Comparison of ENCODE assay signal across 8 cellular contexts in the genomic region with DNA sequence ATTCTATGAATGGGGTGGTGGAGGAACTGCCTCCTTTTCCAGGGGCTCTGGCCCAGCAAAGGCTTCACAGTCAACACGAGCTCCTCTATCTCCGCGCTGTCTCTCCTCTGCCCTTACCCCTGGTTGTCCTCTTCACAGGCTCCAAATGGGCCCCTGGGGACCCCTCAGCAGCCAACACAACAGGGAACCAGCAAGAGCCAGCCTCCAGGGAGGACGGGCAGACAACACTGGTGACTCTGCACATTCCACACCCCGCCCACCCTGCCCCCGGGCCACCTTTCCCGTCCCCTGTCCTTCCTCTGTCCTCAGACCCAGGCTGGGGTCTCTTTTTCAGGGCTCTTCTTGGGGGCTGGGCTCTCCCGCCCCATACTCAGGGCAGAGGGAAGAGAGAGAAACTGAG. TPM values are rescaled to one million over a fixed set of nuclear protein-coding genes. Genes with fewer than 3 reads are reported as not detected.
DNase-seq lines count a peak whose midpoint lies in the region; ATAC-seq and TF ChIP-seq lines count a peak whose summit lies in the region.

No MANE protein-coding gene starts in this region.

- no peaks in the 10 kb centered on the region for H3K27me3 Mint-ChIP-seq in mesothelial cell of epicardium (ENCODE audit: low read depth)

- no peak for TF ChIP-seq CTCF in BE2C (IDR thresholded peaks at IDR 0.05; ENCODE audit: low read depth, low read length)
- TF ChIP-seq CTCF in brain microvascular endothelial cell (IDR thresholded peaks at IDR 0.05; ENCODE audit: low read depth, low read length, missing control alignments) = no peak
- no peak for TF ChIP-seq CTCF in mesothelial cell of epicardium (IDR thresholded peaks at IDR 0.05; ENCODE audit: unreplicated experiment)
- no peak for TF ChIP-seq CTCF in thyroid gland (IDR thresholded peaks at IDR 0.05)

- no peak for ATAC-seq in GM21360 (IDR thresholded peaks at IDR 0.05; ENCODE audit: unreplicated experiment)

- H3K4me3 ChIP-seq in BE2C (ENCODE audit: low read depth, low read length) (peak overlapping the region; percentile 61), HUES6 (ENCODE audit: low read depth, low read length) (peak overlapping the region; percentile 37; the same call in 1 of the 2 replicates), brain microvascular endothelial cell (ENCODE audit: low read depth, low read length) (peak overlapping the region; percentile 29), thyroid gland (replicated peaks in 1 of 3) (peak overlapping the region in 1 of 3 donors; percentile 17)

- H3K4me3 Mint-ChIP-seq in mesothelial cell of epicardium = peak overlapping the region; percentile 53

- no peaks in the 10 kb centered on the region for H3K36me3 ChIP-seq in BE2C
- no peaks in the 10 kb centered on the region for H3K36me3 ChIP-seq in HUES6 (ENCODE audit: control insufficient read depth, insufficient read depth, low read length)
- H3K36me3 ChIP-seq in brain microvascular endothelial cell (replicated peaks) = no peaks in the 10 kb centered on the region
- no peaks in the 10 kb centered on the region for H3K36me3 ChIP-seq in thyroid gland

- no peaks in the 10 kb centered on the region for H3K9me3 ChIP-seq in BE2C
- no peaks in the 10 kb centered on the region for H3K9me3 ChIP-seq in HUES6 (ENCODE audit: control insufficient read depth, insufficient read depth, low read depth, low read length)
- H3K9me3 ChIP-seq in thyroid gland = no peaks in the 10 kb centered on the region

- intact Hi-C loops in thyroid gland (cut with DNase I) (loop anchor here (2.0 kb wide), 1 partner anchor 65 kb away; no protein-coding TSS in a partner anchor), head of caudate nucleus (cut with DNase I) (loop anchor here (2.0 kb wide), 1 partner anchor 65 kb away; no protein-coding TSS in a partner anchor)

- no peaks in the 10 kb centered on the region for H3K9me3 Mint-ChIP-seq in mesothelial cell of epicardium

- H3K27ac ChIP-seq in HUES6 (ENCODE audit: low read depth, low read length) = peak overlapping the region; percentile 39; the same call in 1 of the 2 replicates
- no peak overlapping the region for H3K27ac ChIP-seq in brain microvascular endothelial cell
- no peak overlapping the region for H3K27ac ChIP-seq in thyroid gland

- in situ Hi-C loops in brain microvascular endothelial cell (cut with HindIII; ENCODE audit: low pct_ligation_motif_present, low sequenced_read_pairs) = no loop called here

- H3K27ac Mint-ChIP-seq in mesothelial cell of epicardium = peak overlapping the region; percentile 87

- H3K27me3 ChIP-seq in BE2C = no peaks in the 10 kb centered on the region
- H3K27me3 ChIP-seq in HUES6 (ENCODE audit: control insufficient read depth, insufficient read depth, low read length) = no peaks in the 10 kb centered on the region
- no peaks in the 10 kb centered on the region for H3K27me3 ChIP-seq in brain microvascular endothelial cell (replicated peaks)
- no peaks in the 10 kb centered on the region for H3K27me3 ChIP-seq in thyroid gland

- TF ChIP-seq POLR2A in thyroid gland (IDR thresholded peaks at IDR 0.05) = no peak

- DNase-seq in BE2C (peak; percentile 92), brain microvascular endothelial cell (no peak), mesothelial cell of epicardium (ENCODE audit: low spot score in 2 of 2, unreplicated experiment in 2 of 2) (no peak), thyroid gland (no peak), head of caudate nucleus (no peak), T-helper 9 cell (no peak)

- peaks cover 37% of the 10 kb centered on the region for H3K4me1 ChIP-seq in BE2C
- H3K4me1 ChIP-seq in HUES6 (ENCODE audit: control insufficient read depth, insufficient read depth, low read length) = peaks cover 39% of the 10 kb centered on the region
- H3K4me1 ChIP-seq in thyroid gland = peaks cover 7 to 20% of the 10 kb centered on the region in 2 donors

- H3K9ac ChIP-seq in HUES6 (ENCODE audit: low read length) = peak overlapping the region; percentile 70

- 15 to 19% methylated on average over 2 to 8 of the region's 8 CpGs for WGBS in thyroid gland, 2 donors

- H3K4me1 Mint-ChIP-seq in mesothelial cell of epicardium = peaks cover 70% of the 10 kb centered on the region

- no peaks in the 10 kb centered on the region for H3K36me3 Mint-ChIP-seq in mesothelial cell of epicardium

RNA-seq across cellular contexts. Expression of a gene that starts 17.5 kb away (rescaled TPM):
- polyA plus RNA-seq in BE2C (2012; ENCODE audit: insufficient read depth, insufficient read length, low read depth) = 32.5 TPM
- total RNA-seq in mesothelial cell of epicardium (57.8 to 61.7 TPM (median 60.6 TPM) in 3 replicates), thyroid gland (10 to 100 TPM; 15.7 to 24.3 (median 16.0) TPM)

RNA-seq across cellular contexts. Expression of a gene that starts 56.0 kb away (rescaled TPM):
- not detected for polyA plus RNA-seq in BE2C (2012; ENCODE audit: insufficient read depth, insufficient read length, low read depth)
- total RNA-seq in mesothelial cell of epicardium (not detected in 3 replicates), thyroid gland (not detected)
